34 cellular contexts compared by ENCODE assay signal in the genomic region with DNA sequence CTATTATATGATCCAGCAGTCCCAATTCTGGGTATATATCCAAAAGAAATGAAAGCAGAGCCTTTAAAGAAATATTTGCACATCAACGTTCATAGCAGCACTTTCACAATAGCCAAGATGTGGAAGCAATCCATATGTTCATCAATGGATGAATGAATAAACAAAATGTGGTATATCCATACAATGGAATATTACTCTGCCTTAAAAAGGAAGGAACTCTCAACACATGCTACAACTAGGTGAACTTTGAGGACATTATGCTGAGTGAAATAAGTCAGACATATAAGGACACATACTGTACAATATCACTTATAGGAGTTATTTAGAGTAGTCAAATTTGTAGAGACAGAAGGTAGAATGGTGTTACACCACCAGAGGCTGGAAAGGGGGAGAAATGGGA. TPM values are rescaled to one million over a fixed set of nuclear protein-coding genes. Genes with fewer than 3 reads are reported as not detected.
"Had no signal": no experiment of that assay in that cellular context is flagged by ENCODE, and none has a peak within 500 bp of the region (broad histone marks: within the 10 kb centered on the region; RNA-seq: fewer than 3 reads in every experiment).

No MANE protein-coding gene starts in this region.

- ATAC-seq: activated naive CD4-positive, alpha-beta T cell treated with anti-CD3 and anti-CD28 coated beads, Interleukin-2, amount 50 U/mL, for 72 hours; activated naive CD8-positive, alpha-beta T cell treated with anti-CD3 and anti-CD28 coated beads, Interleukin-2, amount 50 U/mL, for 24 hours; activated T-cell treated with anti-CD3 and anti-CD28 coated beads, Interleukin-2, amount 50 U/mL, for 4 hours; activated T-cell treated with anti-CD3 and anti-CD28 coated beads, Interleukin-2, amount 50 U/mL, for 72 hours; activated T-helper 17 cell treated with anti-CD3 and anti-CD28 coated beads, Interleukin-2, amount 50 U/mL, for 72 hours; body of pancreas had no signal

- H3K4me1 ChIP-seq: adrenal gland, ascending aorta, body of pancreas, breast epithelium had no signal

- H3K27me3 ChIP-seq: adrenal gland, ascending aorta, body of pancreas, brain microvascular endothelial cell, breast epithelium, cardiac muscle cell had no signal

- H3K36me3 ChIP-seq: adrenal gland, ascending aorta, brain microvascular endothelial cell, breast epithelium, cardiac muscle cell had no signal

- H3K9me3 ChIP-seq: adrenal gland, ascending aorta had no signal

- DNase-seq: activated effector memory CD4-positive, alpha-beta T cell treated with anti-CD3 and anti-CD28 coated beads, Interleukin-2, amount 50 U/mL, for 16 hours; activated effector memory CD4-positive, alpha-beta T cell treated with Interleukin-2 at 50 U/mL for 16 hours; activated gamma-delta T cell; activated gamma-delta T cell treated with Interleukin-2 at 50 U/mL for 16 hours; activated naive CD4-positive, alpha-beta T cell; activated naive CD4-positive, alpha-beta T cell treated with anti-CD3 and anti-CD28 coated beads for 36 hours; activated naive CD4-positive, alpha-beta T cell treated with anti-CD3 and anti-CD28 coated beads, Interleukin-2, amount 10 ng/mL, durations not matched to agents 7 days and 5 days; activated naive CD4-positive, alpha-beta T cell treated with anti-CD3 and anti-CD28 coated beads, Interleukin-2, amount 50 U/mL, for 16 hours; activated naive CD4-positive, alpha-beta T cell treated with Interleukin-2 at 50 U/mL for 16 hours; activated naive CD8-positive, alpha-beta T cell treated with anti-CD3 and anti-CD28 coated beads for 36 hours; activated naive CD8-positive, alpha-beta T cell treated with anti-CD3 and anti-CD28 coated beads, Interleukin-2, amount 10 ng/mL, durations not matched to agents 7 days and 5 days; activated naive CD8-positive, alpha-beta T cell treated with anti-CD3 and anti-CD28 coated beads, Interleukin-2, amount 50 U/mL, for 24 hours; activated T-cell treated with anti-CD3 and anti-CD28 coated beads, Interleukin-2, amount 50 U/mL, for 4 hours; activated T-cell treated with anti-CD3 and anti-CD28 coated beads, Interleukin-2, amount 50 U/mL, for 48 hours; activated T-cell treated with anti-CD3 and anti-CD28 coated beads, Interleukin-2, amount 50 U/mL, for 72 hours; adrenal gland; amniotic stem cell; amygdala; anterior cingulate cortex; aorta; body of pancreas; brain microvascular endothelial cell; caudate nucleus; central memory CD4-positive, alpha-beta T cell; cerebellar nuclear complex had no signal

- H3K4me3 ChIP-seq: adrenal gland, ascending aorta, body of pancreas, breast epithelium, cardiac muscle cell had no signal

- H3K27ac ChIP-seq: adrenal gland, ascending aorta, body of pancreas, brain microvascular endothelial cell, breast epithelium, cardiac muscle cell had no signal

- FAIRE-seq: bronchial epithelial cell, colon had no signal

RNA-seq across cellular contexts. Expression of a gene that starts 28.0 kb away (rescaled TPM):
- total RNA-seq: activated naive CD4-positive, alpha-beta T cell treated with anti-CD3 and anti-CD28 coated beads for 36 hours; activated naive CD4-positive, alpha-beta T cell treated with anti-CD3 and anti-CD28 coated beads, Interleukin-2, amount 50 U/mL, for 72 hours; activated T-cell treated with anti-CD3 and anti-CD28 coated beads, Interleukin-2, amount 50 U/mL, for 72 hours; activated T-helper 1 cell treated with anti-CD3 and anti-CD28 coated beads, Interleukin-12 subunit alpha, Interleukin-12 subunit beta, Interleukin-2, Interleukin-4 antibody, amounts not matched to agents 30 ng/mL and 10 ng/mL and 1 ng/mL, durations not matched to agents 14 hours and 24 hours and 36 hours; activated T-helper 17 cell treated with anti-CD3 and anti-CD28 coated beads, Interleukin-2, amount 50 U/mL, for 72 hours; activated T-helper 2 cell treated with anti-CD3 and anti-CD28 coated beads, Interferon-gamma antibody, Interleukin-2, Interleukin-4, amounts not matched to agents 10 μg/mL and 5 μg/mL and 100 μg/mL, durations not matched to agents 14 hours and 24 hours and 36 hours; ascending aorta had no signal
- polyA plus RNA-seq: aorta had no signal
